In the genomic region with DNA sequence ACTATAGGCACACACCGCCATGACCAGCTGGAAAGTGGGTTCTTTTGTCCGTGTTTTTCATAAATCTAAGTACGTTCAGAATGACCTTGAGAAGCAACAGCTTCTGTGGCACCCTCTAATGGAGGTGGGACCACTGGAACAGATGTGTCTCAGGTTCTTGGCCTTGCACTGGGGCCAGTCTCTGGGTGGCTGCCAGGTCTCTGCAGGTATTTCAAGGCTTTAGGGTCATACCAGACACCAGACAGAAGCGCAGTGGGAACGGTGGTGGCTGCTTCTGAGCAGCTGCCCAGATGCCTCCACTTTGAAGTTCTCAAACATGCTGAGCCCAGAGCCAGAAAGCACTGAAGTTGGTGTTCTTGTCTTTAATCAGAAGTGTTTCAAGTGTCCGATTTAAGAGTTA, we compare ENCODE assay signal across 11 cellular contexts.
"Had no signal": no experiment of that assay in that cellular context is flagged by ENCODE, and none has a peak within 500 bp of the region (broad histone marks: within the 10 kb centered on the region; RNA-seq: fewer than 3 reads in every experiment).

No MANE protein-coding gene starts in this region.

- DNase-seq: GM23248, GOT3, H7, H9, HCEC 1CT, HFFc6 had no signal

- ATAC-seq: GM23338, HCT116 had no signal

- H3K4me3 ChIP-seq: GM23248, GM23338, HAP-1 had no signal

- H3K36me3 ChIP-seq: HAP-1 had no signal

- H3K4me1 ChIP-seq: HAP-1 had no signal

- H3K4me2 ChIP-seq: GM23338 had no signal

- FAIRE-seq: H1, H54 had no signal

- H2AFZ ChIP-seq: GM23248, GM23338 had no signal

- H3K9me3 ChIP-seq: HAP-1 had no signal

- H3K9ac ChIP-seq: GM23248 had no signal

- H3K27ac ChIP-seq: GM23248 had no signal
